13 cellular contexts compared by ENCODE assay signal in the genomic region with DNA sequence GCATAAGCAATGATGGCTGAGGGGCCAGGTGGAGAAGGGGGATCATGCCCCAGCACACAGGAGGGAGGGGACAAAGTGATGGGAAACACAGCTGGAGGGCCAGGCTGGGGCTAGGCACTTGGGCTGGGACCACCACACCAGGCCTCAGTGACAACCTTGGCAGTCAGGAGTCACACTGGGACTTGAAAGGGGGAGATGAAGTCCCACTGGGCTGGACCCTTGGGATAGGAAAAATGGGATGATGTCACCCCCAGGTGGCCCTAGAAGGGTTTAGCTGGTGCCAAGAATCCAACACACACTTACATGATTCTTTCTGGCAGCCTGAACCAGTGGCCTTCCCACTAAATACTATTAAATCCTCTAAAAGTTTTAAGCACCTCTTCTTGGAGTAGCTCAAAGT. TPM values are rescaled to one million over a fixed set of nuclear protein-coding genes. Genes with fewer than 3 reads are reported as not detected.
DNase-seq lines count a peak whose midpoint lies in the region; ATAC-seq lines count a peak whose summit lies in the region.
"Had no signal": no experiment of that assay in that cellular context is flagged by ENCODE, and none has a peak within 500 bp of the region (broad histone marks: within the 10 kb centered on the region; RNA-seq: fewer than 3 reads in every experiment).

No MANE protein-coding gene starts in this region.

- peak overlapping the region; percentile 80 for H3K27ac ChIP-seq in SK-N-MC

- DNase-seq in activated CD8-positive, alpha-beta memory T cell treated with anti-CD3 and anti-CD28 coated beads for 24 hours = peak; percentile 59
- DNase-seq in activated CD8-positive, alpha-beta memory T cell treated with anti-CD3 and anti-CD28 coated beads, Interleukin-2, amount 10 ng/mL, durations not matched to agents 7 days and 5 days = no peak
- DNase-seq in SK-N-MC (ENCODE audit: low read depth, low spot score) = no peak
- peak; percentile 4 for DNase-seq in epidermal melanocyte (ENCODE audit: insufficient read length, low spot score)
- no peak for DNase-seq in effector CD8-positive, alpha-beta T cell (lab: John Stamatoyannopoulos, UW)
- no peak for DNase-seq in SW 1271 (lab: John Stamatoyannopoulos, UW)
- DNase-seq: activated CD4-positive, alpha-beta T cell treated with anti-CD3 and anti-CD28 coated beads, Interleukin-2, amount 10 ng/mL, durations not matched to agents 7 days and 5 days; H9; NCI-H345; SIG-M5 had no signal

- no peaks in the 10 kb centered on the region for H3K9me3 ChIP-seq in SK-N-MC (ENCODE audit: low read depth, low read length)

- peaks cover 45% of the 10 kb centered on the region for H3K4me1 Mint-ChIP-seq in activated CD8-positive, alpha-beta memory T cell treated with anti-CD3 and anti-CD28 coated beads, Interleukin-2, amount 10 ng/mL, durations not matched to agents 7 days and 5 days
- peaks cover 80% of the 10 kb centered on the region for H3K4me1 Mint-ChIP-seq in stimulated activated memory B cell treated with anti-CD40 and anti-IgM and Interleukin-4, amounts not matched to agents 10 μg/mL and 1 μg/mL and 100 μg/mL, for 72 hours

- peaks cover 19% of the 10 kb centered on the region for H3K36me3 Mint-ChIP-seq in activated CD8-positive, alpha-beta memory T cell treated with anti-CD3 and anti-CD28 coated beads, Interleukin-2, amount 10 ng/mL, durations not matched to agents 7 days and 5 days
- peaks cover 45% of the 10 kb centered on the region for H3K36me3 Mint-ChIP-seq in stimulated activated memory B cell treated with anti-CD40 and anti-IgM and Interleukin-4, amounts not matched to agents 10 μg/mL and 1 μg/mL and 100 μg/mL, for 72 hours

- no peaks in the 10 kb centered on the region for H3K9me3 Mint-ChIP-seq in activated CD8-positive, alpha-beta memory T cell treated with anti-CD3 and anti-CD28 coated beads, Interleukin-2, amount 10 ng/mL, durations not matched to agents 7 days and 5 days (ENCODE audit: low read depth)
- H3K9me3 Mint-ChIP-seq in stimulated activated memory B cell treated with anti-CD40 and anti-IgM and Interleukin-4, amounts not matched to agents 10 μg/mL and 1 μg/mL and 100 μg/mL, for 72 hours = no peaks in the 10 kb centered on the region
- H3K9me3 Mint-ChIP-seq: activated CD4-positive, alpha-beta T cell treated with anti-CD3 and anti-CD28 coated beads, Interleukin-2, amount 10 ng/mL, durations not matched to agents 7 days and 5 days; H9 had no signal

- H3K9ac ChIP-seq in SK-N-MC (ENCODE audit: insufficient read length) = peak overlapping the region; percentile 13

- no peak overlapping the region for H3K4me3 Mint-ChIP-seq in activated CD8-positive, alpha-beta memory T cell treated with anti-CD3 and anti-CD28 coated beads, Interleukin-2, amount 10 ng/mL, durations not matched to agents 7 days and 5 days
- no peak overlapping the region for H3K4me3 Mint-ChIP-seq in stimulated activated memory B cell treated with anti-CD40 and anti-IgM and Interleukin-4, amounts not matched to agents 10 μg/mL and 1 μg/mL and 100 μg/mL, for 72 hours
- H3K4me3 Mint-ChIP-seq: activated CD4-positive, alpha-beta T cell treated with anti-CD3 and anti-CD28 coated beads, Interleukin-2, amount 10 ng/mL, durations not matched to agents 7 days and 5 days had no signal

- H3K36me3 ChIP-seq in SK-N-MC (ENCODE audit: insufficient read depth, low read length) = no peaks in the 10 kb centered on the region

- H3K27ac Mint-ChIP-seq in activated CD8-positive, alpha-beta memory T cell treated with anti-CD3 and anti-CD28 coated beads, Interleukin-2, amount 10 ng/mL, durations not matched to agents 7 days and 5 days = no peak overlapping the region
- peak overlapping the region; percentile 95 for H3K27ac Mint-ChIP-seq in stimulated activated memory B cell treated with anti-CD40 and anti-IgM and Interleukin-4, amounts not matched to agents 10 μg/mL and 1 μg/mL and 100 μg/mL, for 72 hours
- H3K27ac Mint-ChIP-seq: activated CD4-positive, alpha-beta T cell treated with anti-CD3 and anti-CD28 coated beads, Interleukin-2, amount 10 ng/mL, durations not matched to agents 7 days and 5 days had no signal

- no peak overlapping the region for H3K4me3 ChIP-seq in SK-N-MC

- no peaks in the 10 kb centered on the region for H3K27me3 Mint-ChIP-seq in activated CD8-positive, alpha-beta memory T cell treated with anti-CD3 and anti-CD28 coated beads, Interleukin-2, amount 10 ng/mL, durations not matched to agents 7 days and 5 days
- no peaks in the 10 kb centered on the region for H3K27me3 Mint-ChIP-seq in stimulated activated memory B cell treated with anti-CD40 and anti-IgM and Interleukin-4, amounts not matched to agents 10 μg/mL and 1 μg/mL and 100 μg/mL, for 72 hours
- H3K27me3 Mint-ChIP-seq: activated CD4-positive, alpha-beta T cell treated with anti-CD3 and anti-CD28 coated beads, Interleukin-2, amount 10 ng/mL, durations not matched to agents 7 days and 5 days had no signal

- CTCF ChIA-PET in activated CD8-positive, alpha-beta memory T cell treated with anti-CD3 and anti-CD28 coated beads, Interleukin-2, amount 10 ng/mL, durations not matched to agents 7 days and 5 days (lab: Charles Lee) = interaction anchor here (0.6 to 3.2 kb wide), 7 partner anchors 8 to 167 kb away, joined by 3 to 8 read pairs (median 5); no protein-coding TSS in a partner anchor

- no peak for ATAC-seq in activated CD8-positive, alpha-beta memory T cell treated with anti-CD3 and anti-CD28 coated beads, Interleukin-2, amount 10 ng/mL, durations not matched to agents 7 days and 5 days
- no peak for ATAC-seq in stimulated activated memory B cell treated with anti-CD40 and anti-IgM and Interleukin-4, amounts not matched to agents 10 μg/mL and 1 μg/mL and 100 μg/mL, for 72 hours
- no peak for ATAC-seq in HG02571 (IDR thresholded peaks at IDR 0.05; ENCODE audit: unreplicated experiment)

RNA-seq across cellular contexts. Expression of a gene that starts 17.1 kb away (rescaled TPM):
- total RNA-seq in activated CD8-positive, alpha-beta memory T cell treated with anti-CD3 and anti-CD28 coated beads, Interleukin-2, amount 10 ng/mL, durations not matched to agents 7 days and 5 days = 10 to 100 TPM; 55.8 to 68.8 TPM

RNA-seq across cellular contexts. Expression of a gene that starts 45.2 kb away (rescaled TPM):
- total RNA-seq in activated CD8-positive, alpha-beta memory T cell treated with anti-CD3 and anti-CD28 coated beads, Interleukin-2, amount 10 ng/mL, durations not matched to agents 7 days and 5 days = not detected
- total RNA-seq: activated CD4-positive, alpha-beta T cell treated with anti-CD3 and anti-CD28 coated beads, Interleukin-2, amount 10 ng/mL, durations not matched to agents 7 days and 5 days; H9; kidney epithelial cell had no signal

RNA-seq across cellular contexts. Expression of a gene that starts 59.1 kb away (rescaled TPM):
- not detected for total RNA-seq in activated CD8-positive, alpha-beta memory T cell treated with anti-CD3 and anti-CD28 coated beads, Interleukin-2, amount 10 ng/mL, durations not matched to agents 7 days and 5 days
- total RNA-seq: activated CD4-positive, alpha-beta T cell treated with anti-CD3 and anti-CD28 coated beads, Interleukin-2, amount 10 ng/mL, durations not matched to agents 7 days and 5 days; H9; kidney epithelial cell had no signal

Comparison
In these comparisons a context has a peak if more than half of its experiments do, and no peak if none do; other contexts are left out.
1. DNase-seq: peak in activated CD8-positive, alpha-beta memory T cell treated with anti-CD3 and anti-CD28 coated beads for 24 hours (single experiment) and epidermal melanocyte (single experiment); none in activated CD8-positive, alpha-beta memory T cell treated with anti-CD3 and anti-CD28 coated beads, Interleukin-2, amount 10 ng/mL, durations not matched to agents 7 days and 5 days (single experiment), SK-N-MC (single experiment), effector CD8-positive, alpha-beta T cell (single experiment) and SW 1271 (0 of 2).